In the genomic region with DNA sequence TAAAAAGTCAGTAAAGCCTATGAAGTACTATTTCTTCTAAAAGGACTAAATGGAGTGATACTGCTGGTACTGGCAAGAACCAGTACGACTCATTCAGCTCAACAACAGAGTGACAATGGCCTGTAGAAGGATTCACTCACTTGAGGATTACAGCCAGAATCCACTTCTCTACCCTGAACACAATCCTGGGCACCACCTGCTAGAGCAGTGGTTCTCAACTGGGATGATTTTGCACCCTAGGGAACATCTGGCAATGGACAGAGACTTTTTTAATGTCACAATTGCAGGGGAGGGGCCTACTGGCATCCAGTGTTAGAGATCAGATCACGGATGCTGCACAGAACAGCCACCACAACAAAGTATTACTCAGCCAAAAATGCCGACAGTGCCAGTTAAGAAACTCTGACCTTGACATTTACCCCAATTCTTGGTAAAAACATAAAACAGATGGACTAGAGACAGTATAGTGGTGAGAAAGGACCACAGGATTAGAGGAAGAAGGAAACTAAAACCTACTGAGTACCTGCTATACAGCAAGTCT, we compare ENCODE assay signal across 8 cellular contexts. TPM values are rescaled to one million over a fixed set of nuclear protein-coding genes. Genes with fewer than 3 reads are reported as not detected.
DNase-seq lines count a peak whose midpoint lies in the region; ATAC-seq and TF ChIP-seq lines count a peak whose summit lies in the region.

No MANE protein-coding gene starts in this region.

- H3K4me1 Mint-ChIP-seq in naive thymus-derived CD4-positive, alpha-beta T cell, result peaks cover 6 to 33% (median 7%) of the 10 kb centered on the region in 7 donors

- intact Hi-C loops in naive thymus-derived CD4-positive, alpha-beta T cell (cut with micrococcal nuclease), result no loop called here

- no peak overlapping the region for H3K27ac ChIP-seq in naive thymus-derived CD4-positive, alpha-beta T cell (ENCODE audit: low read depth, low read length)

- H3K27me3 ChIP-seq in Loucy (ENCODE audit: insufficient read depth, low read length, poor library complexity, severe bottlenecking), result peaks cover 5% of the 10 kb centered on the region
- no peaks in the 10 kb centered on the region for H3K27me3 ChIP-seq in naive thymus-derived CD4-positive, alpha-beta T cell (ENCODE audit: control insufficient read depth in 2 of 2, insufficient read depth in 2 of 2, low read length in 2 of 2)

- no peak overlapping the region for H3K4me3 ChIP-seq in Loucy (ENCODE audit: low read length, poor library complexity, severe bottlenecking)
- no peak overlapping the region for H3K4me3 ChIP-seq in naive thymus-derived CD4-positive, alpha-beta T cell (ENCODE audit: low read length)

- H3K36me3 Mint-ChIP-seq in naive thymus-derived CD4-positive, alpha-beta T cell, result peaks cover 0 to 5% (median 0%) of the 10 kb centered on the region in 5 donors

- no peaks in the 10 kb centered on the region for H3K9me3 Mint-ChIP-seq in naive thymus-derived CD4-positive, alpha-beta T cell

- H3K4me1 ChIP-seq in Loucy (ENCODE audit: insufficient read depth, low read length, poor library complexity, severe bottlenecking), result no peaks in the 10 kb centered on the region
- peaks cover 7 to 10% of the 10 kb centered on the region in 2 donors for H3K4me1 ChIP-seq in naive thymus-derived CD4-positive, alpha-beta T cell (ENCODE audit: control insufficient read depth in 2 of 2, insufficient read depth in 2 of 2, low read length in 2 of 2)

- DNase-seq in EL (peak; percentile 79), astrocyte of the hippocampus (ENCODE audit: low read depth, low spot score) (peak; percentile 39), GM13977 (ENCODE audit: low spot score) (no peak)
- peak in 1 of 9 donors; percentile 26 for DNase-seq in naive thymus-derived CD4-positive, alpha-beta T cell

- POLR2A ChIA-PET in naive thymus-derived CD4-positive, alpha-beta T cell (lab: Charles Lee), result interaction anchor here (0.7 kb wide), 2 partner anchors 307 to 616 kb away, joined by 3 read pairs; no protein-coding TSS in a partner anchor

- H3F3A ChIP-seq in Loucy (ENCODE audit: low read depth), result no peaks in the 10 kb centered on the region

- H3K27ac Mint-ChIP-seq in naive thymus-derived CD4-positive, alpha-beta T cell, result peak overlapping the region in 1 of 9 donors; percentile 54

- no peaks in the 10 kb centered on the region for H3K9me3 ChIP-seq in Loucy (ENCODE audit: insufficient read depth, low read depth, low read length)
- no peaks in the 10 kb centered on the region for H3K9me3 ChIP-seq in naive thymus-derived CD4-positive, alpha-beta T cell (ENCODE audit: control insufficient read depth in 2 of 3, low read length in 3 of 3)

- H3K9ac ChIP-seq in Loucy (ENCODE audit: low read depth, low read length, poor library complexity, severe bottlenecking), result no peak overlapping the region

- H3K36me3 ChIP-seq in Loucy (ENCODE audit: insufficient read depth, low read length), result no peaks in the 10 kb centered on the region
- no peaks in the 10 kb centered on the region for H3K36me3 ChIP-seq in naive thymus-derived CD4-positive, alpha-beta T cell (ENCODE audit: control insufficient read depth in 2 of 3, insufficient read depth in 3 of 3, low read length in 3 of 3)

- no peaks in the 10 kb centered on the region for H3K79me2 ChIP-seq in Loucy (ENCODE audit: insufficient read depth, low read length)

- in situ Hi-C loops in GM13977 (cut with MboI; ENCODE audit: low pct_unique_long_range_greater_than_20kb, low sequenced_read_pairs, unreplicated experiment), result loop anchor here (10.0 kb wide), 1 partner anchor 248 kb away; the partner anchor contains the start of gene PRELID3A

- peak; percentile 31 for ATAC-seq in naive thymus-derived CD4-positive, alpha-beta T cell
- ATAC-seq in GM18502 (IDR thresholded peaks at IDR 0.05; ENCODE audit: poor library complexity, unreplicated experiment) (no peak), HG03469 (IDR thresholded peaks at IDR 0.05; ENCODE audit: unreplicated experiment) (no peak), GM21529 (IDR thresholded peaks at IDR 0.05; ENCODE audit: unreplicated experiment) (no peak)

- peaks cover 7 to 41% (median 19%) of the 10 kb centered on the region in 5 donors for H3K27me3 Mint-ChIP-seq in naive thymus-derived CD4-positive, alpha-beta T cell

- H3K4me3 Mint-ChIP-seq in naive thymus-derived CD4-positive, alpha-beta T cell, result peak overlapping the region in 2 of 10 donors; percentile 14 to 57

- no peaks in the 10 kb centered on the region for H3K9me2 ChIP-seq in Loucy (replicated peaks; ENCODE audit: low read depth, low read length)

- TF ChIP-seq CTCF in Loucy (conservative IDR thresholded peaks at IDR 0.05; ENCODE audit: low read length) (no peak), GM13977 (IDR thresholded peaks at IDR 0.05; ENCODE audit: extremely low read depth, insufficient read depth, missing control alignments) (no peak)

- no peaks in the 10 kb centered on the region for H4K20me1 ChIP-seq in Loucy (ENCODE audit: insufficient read depth, low read length, poor library complexity, severe bottlenecking)

- CTCF ChIA-PET in naive thymus-derived CD4-positive, alpha-beta T cell (lab: Charles Lee), result no interaction called here

- H3K4me2 ChIP-seq in Loucy (ENCODE audit: low read depth, low read length, poor library complexity, severe bottlenecking), result peak overlapping the region; percentile 28

- H2AFZ ChIP-seq in Loucy (ENCODE audit: low read length), result no peak overlapping the region

RNA-seq across cellular contexts. Expression of gene SPIRE1, which starts 5.0 kb away (rescaled TPM):
- total RNA-seq in naive thymus-derived CD4-positive, alpha-beta T cell, result 1 to 10 TPM in 4 of 5 experiments, under 1 TPM in 1; 0.97 to 2.9 (median 1.6) TPM
- polyA plus RNA-seq in naive thymus-derived CD4-positive, alpha-beta T cell, result under 1 TPM in 1 of 2 donors, not detected in 1; 0.66 TPM

RNA-seq across cellular contexts. Expression of gene CEP76, which starts 49.6 kb away (rescaled TPM):
- total RNA-seq in naive thymus-derived CD4-positive, alpha-beta T cell, result 10 to 100 TPM in 3 of 5 experiments, 1 to 10 TPM in 2; 6.9 to 13.2 (median 11.1) TPM
- 1 to 10 TPM; 8.3 to 9.4 TPM for polyA plus RNA-seq in naive thymus-derived CD4-positive, alpha-beta T cell

RNA-seq across cellular contexts. Expression of gene PSMG2, which starts 49.9 kb away (rescaled TPM):
- 100 to 1,000 TPM in 1 of 5 experiments, 10 to 100 TPM in 4; 49.9 to 104 (median 59.9) TPM for total RNA-seq in naive thymus-derived CD4-positive, alpha-beta T cell
- 100 to 1,000 TPM; 113 to 126 TPM for polyA plus RNA-seq in naive thymus-derived CD4-positive, alpha-beta T cell
